28 cellular contexts compared by ENCODE assay signal in the genomic region with DNA sequence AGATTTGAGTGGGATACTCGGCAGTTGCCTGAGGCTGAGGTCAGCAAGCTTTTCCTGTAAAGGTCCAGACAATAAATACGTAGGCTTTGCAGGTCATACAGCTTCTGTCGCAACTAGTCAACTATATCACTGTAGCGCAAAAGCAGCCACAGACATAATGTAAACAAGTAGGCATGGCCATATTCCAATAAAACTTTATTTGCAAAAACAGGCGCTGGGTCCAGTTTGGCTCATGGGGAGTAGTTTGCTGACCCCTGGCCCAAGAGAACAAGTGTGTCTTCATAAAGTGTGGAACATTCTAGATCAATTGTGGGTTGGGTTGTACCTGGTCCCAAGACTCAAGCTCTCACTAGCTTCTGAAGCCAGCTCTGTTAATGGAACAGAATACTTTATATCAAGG.
"Had no signal": no experiment of that assay in that cellular context is flagged by ENCODE, and none has a peak within 500 bp of the region (broad histone marks: within the 10 kb centered on the region; RNA-seq: fewer than 3 reads in every experiment).

No MANE protein-coding gene starts in this region.

- H3K27me3 ChIP-seq: ascending aorta, breast epithelium, cardiac muscle cell, colonic mucosa, esophagus squamous epithelium, gastroesophageal sphincter had no signal

- H3K9me3 ChIP-seq: ascending aorta, breast epithelium, colonic mucosa, esophagus squamous epithelium had no signal

- H3K4me1 ChIP-seq: breast epithelium, colonic mucosa, gastroesophageal sphincter had no signal

- H3K4me3 Mint-ChIP-seq: activated CD4-positive, alpha-beta memory T cell treated with anti-CD3 and anti-CD28 coated beads, Interleukin-2, amount 10 ng/mL, durations not matched to agents 7 days and 5 days; activated CD4-positive, alpha-beta T cell treated with anti-CD3 and anti-CD28 coated beads, Interleukin-2, amount 10 ng/mL, durations not matched to agents 7 days and 5 days; activated naive CD4-positive, alpha-beta T cell treated with anti-CD3 and anti-CD28 coated beads, Interleukin-2, amount 10 ng/mL, durations not matched to agents 7 days and 5 days; activated naive CD8-positive, alpha-beta T cell treated with anti-CD3 and anti-CD28 coated beads, Interleukin-2, amount 10 ng/mL, durations not matched to agents 7 days and 5 days; activated T-cell treated with anti-CD3 and anti-CD28 coated beads, Interleukin-2, amount 50 U/mL, for 24 hours; activated T-cell treated with anti-CD3 and anti-CD28 coated beads, Interleukin-2, amount 50 U/mL, for 72 hours; brain; effector memory CD8-positive, alpha-beta T cell had no signal

- H3K36me3 Mint-ChIP-seq: activated naive CD4-positive, alpha-beta T cell treated with anti-CD3 and anti-CD28 coated beads, Interleukin-2, amount 10 ng/mL, durations not matched to agents 7 days and 5 days; activated naive CD4-positive, alpha-beta T cell treated with anti-CD3 and anti-CD28 coated beads, Interleukin-2, amount 50 U/mL, for 72 hours; activated naive CD8-positive, alpha-beta T cell treated with anti-CD3 and anti-CD28 coated beads, Interleukin-2, amount 10 ng/mL, durations not matched to agents 7 days and 5 days; brain had no signal

- H3K36me3 ChIP-seq: ascending aorta, breast epithelium, cardiac muscle cell, colonic mucosa, esophagus squamous epithelium, gastroesophageal sphincter had no signal

- DNase-seq: activated CD4-positive, alpha-beta memory T cell treated with anti-CD3 and anti-CD28 coated beads, Interleukin-2, amount 10 ng/mL, durations not matched to agents 7 days and 5 days; activated CD4-positive, alpha-beta T cell treated with anti-CD3 and anti-CD28 coated beads for 1 hour; activated CD4-positive, alpha-beta T cell treated with anti-CD3 and anti-CD28 coated beads for 4 hours; activated CD4-positive, alpha-beta T cell treated with anti-CD3 and anti-CD28 coated beads, Interleukin-2, amount 10 ng/mL, durations not matched to agents 7 days and 5 days; activated CD4-positive, alpha-beta T cell treated with anti-CD3 and anti-CD28 coated beads, Interleukin-2, amount 50 U/mL, for 4 hours; activated CD4-positive, CD25-positive, alpha-beta regulatory T cell; activated CD8-positive, alpha-beta memory T cell treated with anti-CD3 and anti-CD28 coated beads, Interleukin-2, amount 50 U/mL, for 48 hours; activated gamma-delta T cell; activated naive CD4-positive, alpha-beta T cell; activated naive CD4-positive, alpha-beta T cell treated with anti-CD3 and anti-CD28 coated beads, Interleukin-2, amount 10 ng/mL, durations not matched to agents 7 days and 5 days; activated naive CD8-positive, alpha-beta T cell treated with anti-CD3 and anti-CD28 coated beads, Interleukin-2, amount 10 ng/mL, durations not matched to agents 7 days and 5 days; activated T-cell treated with anti-CD3 and anti-CD28 coated beads for 4 hours; activated T-cell treated with anti-CD3 and anti-CD28 coated beads, Interleukin-2, amount 50 U/mL, for 24 hours; activated T-cell treated with anti-CD3 and anti-CD28 coated beads, Interleukin-2, amount 50 U/mL, for 72 hours; central memory CD4-positive, alpha-beta T cell; cerebellar nuclear complex; colonic mucosa; effector memory CD8-positive, alpha-beta T cell; erythroblast; esophagus squamous epithelium; foreskin melanocyte; T-helper 2 cell had no signal

- H3K27ac ChIP-seq: ascending aorta, breast epithelium, cardiac muscle cell, colonic mucosa, esophagus squamous epithelium, gastroesophageal sphincter had no signal

- H3K4me1 Mint-ChIP-seq: activated CD4-positive, alpha-beta memory T cell treated with anti-CD3 and anti-CD28 coated beads, Interleukin-2, amount 10 ng/mL, durations not matched to agents 7 days and 5 days; activated CD4-positive, alpha-beta T cell treated with anti-CD3 and anti-CD28 coated beads, Interleukin-2, amount 10 ng/mL, durations not matched to agents 7 days and 5 days; activated naive CD4-positive, alpha-beta T cell treated with anti-CD3 and anti-CD28 coated beads, Interleukin-2, amount 10 ng/mL, durations not matched to agents 7 days and 5 days; activated naive CD8-positive, alpha-beta T cell treated with anti-CD3 and anti-CD28 coated beads, Interleukin-2, amount 10 ng/mL, durations not matched to agents 7 days and 5 days had no signal

- H3K27me3 Mint-ChIP-seq: activated CD4-positive, alpha-beta memory T cell treated with anti-CD3 and anti-CD28 coated beads, Interleukin-2, amount 10 ng/mL, durations not matched to agents 7 days and 5 days; activated naive CD4-positive, alpha-beta T cell treated with anti-CD3 and anti-CD28 coated beads, Interleukin-2, amount 10 ng/mL, durations not matched to agents 7 days and 5 days had no signal

- H3K9me3 Mint-ChIP-seq: activated CD4-positive, alpha-beta memory T cell treated with anti-CD3 and anti-CD28 coated beads, Interleukin-2, amount 10 ng/mL, durations not matched to agents 7 days and 5 days; activated CD4-positive, alpha-beta T cell treated with anti-CD3 and anti-CD28 coated beads, Interleukin-2, amount 10 ng/mL, durations not matched to agents 7 days and 5 days; activated naive CD4-positive, alpha-beta T cell treated with anti-CD3 and anti-CD28 coated beads, Interleukin-2, amount 10 ng/mL, durations not matched to agents 7 days and 5 days; activated naive CD4-positive, alpha-beta T cell treated with anti-CD3 and anti-CD28 coated beads, Interleukin-2, amount 50 U/mL, for 72 hours; activated naive CD8-positive, alpha-beta T cell treated with anti-CD3 and anti-CD28 coated beads, Interleukin-2, amount 10 ng/mL, durations not matched to agents 7 days and 5 days; activated T-cell treated with anti-CD3 and anti-CD28 coated beads, Interleukin-2, amount 50 U/mL, for 24 hours; activated T-cell treated with anti-CD3 and anti-CD28 coated beads, Interleukin-2, amount 50 U/mL, for 72 hours had no signal

- H3K4me3 ChIP-seq: ascending aorta, breast epithelium, cardiac muscle cell, colonic mucosa, esophagus squamous epithelium, gastroesophageal sphincter had no signal

- H3K27ac Mint-ChIP-seq: activated CD4-positive, alpha-beta memory T cell treated with anti-CD3 and anti-CD28 coated beads, Interleukin-2, amount 10 ng/mL, durations not matched to agents 7 days and 5 days; activated CD4-positive, alpha-beta T cell treated with anti-CD3 and anti-CD28 coated beads, Interleukin-2, amount 10 ng/mL, durations not matched to agents 7 days and 5 days; activated naive CD4-positive, alpha-beta T cell treated with anti-CD3 and anti-CD28 coated beads, Interleukin-2, amount 10 ng/mL, durations not matched to agents 7 days and 5 days; activated naive CD4-positive, alpha-beta T cell treated with anti-CD3 and anti-CD28 coated beads, Interleukin-2, amount 50 U/mL, for 72 hours; activated naive CD8-positive, alpha-beta T cell treated with anti-CD3 and anti-CD28 coated beads, Interleukin-2, amount 10 ng/mL, durations not matched to agents 7 days and 5 days; activated T-cell treated with anti-CD3 and anti-CD28 coated beads, Interleukin-2, amount 50 U/mL, for 24 hours; activated T-cell treated with anti-CD3 and anti-CD28 coated beads, Interleukin-2, amount 50 U/mL, for 72 hours; effector memory CD8-positive, alpha-beta T cell had no signal
